8 cellular contexts compared by ENCODE assay signal in the genomic region with DNA sequence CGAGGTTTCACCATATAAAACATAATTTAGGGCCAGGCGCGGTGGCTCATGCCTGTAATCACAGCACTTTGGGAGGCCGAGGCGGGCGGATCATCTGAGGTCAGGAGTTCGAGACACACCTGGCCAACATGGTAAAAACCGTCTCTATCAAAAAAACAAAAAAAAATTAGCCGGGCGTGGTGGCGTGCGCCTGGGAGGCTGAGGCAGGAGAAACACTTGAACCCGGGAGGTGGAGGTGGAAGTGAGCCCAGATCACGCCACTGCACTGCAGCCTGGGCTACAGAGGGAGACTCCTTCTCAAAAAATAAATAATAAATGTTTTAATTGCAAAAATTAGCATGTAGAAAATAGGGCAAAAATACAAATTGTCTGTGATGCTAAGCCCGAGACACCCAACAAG. TPM values are rescaled to one million over a fixed set of nuclear protein-coding genes. Genes with fewer than 3 reads are reported as not detected.
A peak's percentile ranks its signal among the peaks of the same experiment; 100 is the strongest.
DNase-seq lines count a peak whose midpoint lies in the region; ATAC-seq and TF ChIP-seq lines count a peak whose summit lies in the region.

No MANE protein-coding gene starts in this region.

- H3K9me3 Mint-ChIP-seq in activated CD8-positive, alpha-beta memory T cell treated with anti-CD3 and anti-CD28 coated beads, Interleukin-2, amount 10 ng/mL, durations not matched to agents 7 days and 5 days (ENCODE audit: low read depth): no peaks in the 10 kb centered on the region
- peaks cover 5% of the 10 kb centered on the region for H3K9me3 Mint-ChIP-seq in activated T-helper 2 cell treated with anti-CD3 and anti-CD28 coated beads, Interferon-gamma antibody, Interleukin-2, Interleukin-4, amounts not matched to agents 10 μg/mL and 5 μg/mL and 100 μg/mL, durations not matched to agents 14 hours and 24 hours and 36 hours

- no peak for TF ChIP-seq CTCF in suprapubic skin (IDR thresholded peaks at IDR 0.05)

- H3K4me1 ChIP-seq in iPS-20b (ENCODE audit: insufficient read depth, low read length) (peaks cover 11% of the 10 kb centered on the region; the same call in 1 of the 2 replicates), suprapubic skin (peaks cover 34% of the 10 kb centered on the region)

- CTCF ChIA-PET in activated CD8-positive, alpha-beta memory T cell treated with anti-CD3 and anti-CD28 coated beads, Interleukin-2, amount 10 ng/mL, durations not matched to agents 7 days and 5 days (lab: Charles Lee): interaction anchor here (0.7 to 1.2 kb wide), 7 partner anchors 19 to 475 kb away, joined by 3 to 4 read pairs (median 3); a partner anchor contains a TSS

- peaks cover 4% of the 10 kb centered on the region; the same call in 1 of the 2 replicates for H3K9me3 ChIP-seq in iPS-20b (ENCODE audit: insufficient read depth, low read depth, low read length)
- no peaks in the 10 kb centered on the region for H3K9me3 ChIP-seq in suprapubic skin

- H3K4me3 ChIP-seq in iPS-20b (ENCODE audit: low read length) (peak overlapping the region; percentile 76), suprapubic skin (peak overlapping the region; percentile 69)

- intact Hi-C loops in activated T-helper 2 cell treated with anti-CD3 and anti-CD28 coated beads, Interferon-gamma antibody, Interleukin-2, Interleukin-4, amounts not matched to agents 10 μg/mL and 5 μg/mL and 100 μg/mL, durations not matched to agents 14 hours and 24 hours and 36 hours (cut with micrococcal nuclease): no loop called here

- ATAC-seq in activated CD8-positive, alpha-beta memory T cell treated with anti-CD3 and anti-CD28 coated beads, Interleukin-2, amount 10 ng/mL, durations not matched to agents 7 days and 5 days: no peak
- ATAC-seq in HG03095 (IDR thresholded peaks at IDR 0.05; ENCODE audit: unreplicated experiment): no peak

- WGBS in suprapubic skin: 58% methylated on average over 15 of the region's 15 CpGs

- H3K27me3 Mint-ChIP-seq in activated CD8-positive, alpha-beta memory T cell treated with anti-CD3 and anti-CD28 coated beads, Interleukin-2, amount 10 ng/mL, durations not matched to agents 7 days and 5 days: no peaks in the 10 kb centered on the region
- no peaks in the 10 kb centered on the region for H3K27me3 Mint-ChIP-seq in activated T-helper 2 cell treated with anti-CD3 and anti-CD28 coated beads, Interferon-gamma antibody, Interleukin-2, Interleukin-4, amounts not matched to agents 10 μg/mL and 5 μg/mL and 100 μg/mL, durations not matched to agents 14 hours and 24 hours and 36 hours (ENCODE audit: low read depth)

- TF ChIP-seq EP300 in suprapubic skin (IDR thresholded peaks at IDR 0.05): no peak

- H3K27ac ChIP-seq in iPS-20b (ENCODE audit: low read length) (no peak overlapping the region), suprapubic skin (peak overlapping the region; percentile 65)

- H3K4me1 Mint-ChIP-seq in activated CD8-positive, alpha-beta memory T cell treated with anti-CD3 and anti-CD28 coated beads, Interleukin-2, amount 10 ng/mL, durations not matched to agents 7 days and 5 days: peaks cover 46% of the 10 kb centered on the region
- H3K4me1 Mint-ChIP-seq in activated T-helper 2 cell treated with anti-CD3 and anti-CD28 coated beads, Interferon-gamma antibody, Interleukin-2, Interleukin-4, amounts not matched to agents 10 μg/mL and 5 μg/mL and 100 μg/mL, durations not matched to agents 14 hours and 24 hours and 36 hours (ENCODE audit: low read depth): peaks cover 36% of the 10 kb centered on the region

- H3K27ac Mint-ChIP-seq in activated CD8-positive, alpha-beta memory T cell treated with anti-CD3 and anti-CD28 coated beads, Interleukin-2, amount 10 ng/mL, durations not matched to agents 7 days and 5 days: peak overlapping the region; percentile 96
- peak overlapping the region; percentile 96 for H3K27ac Mint-ChIP-seq in activated T-helper 2 cell treated with anti-CD3 and anti-CD28 coated beads, Interferon-gamma antibody, Interleukin-2, Interleukin-4, amounts not matched to agents 10 μg/mL and 5 μg/mL and 100 μg/mL, durations not matched to agents 14 hours and 24 hours and 36 hours

- no peak for DNase-seq in activated CD8-positive, alpha-beta memory T cell treated with anti-CD3 and anti-CD28 coated beads, Interleukin-2, amount 10 ng/mL, durations not matched to agents 7 days and 5 days
- DNase-seq in activated CD8-positive, alpha-beta memory T cell treated with anti-CD3 and anti-CD28 coated beads, Interleukin-2, amount 50 U/mL, for 48 hours: no peak
- no peak for DNase-seq in activated T-helper 2 cell treated with anti-CD3 and anti-CD28 coated beads, Interferon-gamma antibody, Interleukin-2, Interleukin-4, amounts not matched to agents 10 μg/mL and 5 μg/mL and 100 μg/mL, durations not matched to agents 14 hours and 24 hours and 36 hours (ENCODE audit: low spot score)
- DNase-seq in suprapubic skin (ENCODE audit: low spot score in 2 of 2) (no peak), DMS53 treated with DMSO at 0.1 percent for 48 hours (lab: John Stamatoyannopoulos, UW; ENCODE audit: unreplicated experiment) (no peak), NCI-H1694 treated with DMSO at 0.1 percent for 48 hours (lab: John Stamatoyannopoulos, UW) (no peak)

- H3K9ac ChIP-seq in iPS-20b (ENCODE audit: low read depth, low read length): peak overlapping the region; percentile 77; the same call in 1 of the 2 replicates

- H3K4me3 Mint-ChIP-seq in activated CD8-positive, alpha-beta memory T cell treated with anti-CD3 and anti-CD28 coated beads, Interleukin-2, amount 10 ng/mL, durations not matched to agents 7 days and 5 days: peak overlapping the region; percentile 88
- peak overlapping the region; percentile 98 for H3K4me3 Mint-ChIP-seq in activated T-helper 2 cell treated with anti-CD3 and anti-CD28 coated beads, Interferon-gamma antibody, Interleukin-2, Interleukin-4, amounts not matched to agents 10 μg/mL and 5 μg/mL and 100 μg/mL, durations not matched to agents 14 hours and 24 hours and 36 hours (ENCODE audit: low read depth)

- peaks cover 18% of the 10 kb centered on the region for H3K36me3 Mint-ChIP-seq in activated CD8-positive, alpha-beta memory T cell treated with anti-CD3 and anti-CD28 coated beads, Interleukin-2, amount 10 ng/mL, durations not matched to agents 7 days and 5 days
- peaks cover 46% of the 10 kb centered on the region for H3K36me3 Mint-ChIP-seq in activated T-helper 2 cell treated with anti-CD3 and anti-CD28 coated beads, Interferon-gamma antibody, Interleukin-2, Interleukin-4, amounts not matched to agents 10 μg/mL and 5 μg/mL and 100 μg/mL, durations not matched to agents 14 hours and 24 hours and 36 hours (ENCODE audit: low read depth)

- no peak for TF ChIP-seq POLR2A in suprapubic skin (IDR thresholded peaks at IDR 0.05)

- H3K36me3 ChIP-seq in iPS-20b (ENCODE audit: insufficient read depth, low read depth, low read length) (no peaks in the 10 kb centered on the region), suprapubic skin (no peaks in the 10 kb centered on the region)

- H3K27me3 ChIP-seq in iPS-20b (ENCODE audit: insufficient read depth, low read length) (peaks cover 18% of the 10 kb centered on the region; the same call in 1 of the 2 replicates), suprapubic skin (no peaks in the 10 kb centered on the region)

RNA-seq across cellular contexts. Expression of a gene that starts 1.0 kb away (rescaled TPM):
- 100 to 1,000 TPM; 150 to 192 TPM for total RNA-seq in activated CD8-positive, alpha-beta memory T cell treated with anti-CD3 and anti-CD28 coated beads, Interleukin-2, amount 10 ng/mL, durations not matched to agents 7 days and 5 days
- 409 and 435 TPM in 2 replicates for total RNA-seq in activated T-helper 2 cell treated with anti-CD3 and anti-CD28 coated beads, Interferon-gamma antibody, Interleukin-2, Interleukin-4, amounts not matched to agents 10 μg/mL and 5 μg/mL and 100 μg/mL, durations not matched to agents 14 hours and 24 hours and 36 hours
- total RNA-seq in suprapubic skin: 100 to 1,000 TPM in 1 of 4 donors, 10 to 100 TPM in 3; 21.2 to 128 (median 40.7) TPM

RNA-seq across cellular contexts. Expression of a gene that starts 5.7 kb away (rescaled TPM):
- total RNA-seq in activated CD8-positive, alpha-beta memory T cell treated with anti-CD3 and anti-CD28 coated beads, Interleukin-2, amount 10 ng/mL, durations not matched to agents 7 days and 5 days: 10 to 100 TPM; 39.1 to 50.4 TPM
- total RNA-seq in activated T-helper 2 cell treated with anti-CD3 and anti-CD28 coated beads, Interferon-gamma antibody, Interleukin-2, Interleukin-4, amounts not matched to agents 10 μg/mL and 5 μg/mL and 100 μg/mL, durations not matched to agents 14 hours and 24 hours and 36 hours: 96.5 and 103 TPM in 2 replicates
- 10 to 100 TPM; 12.7 to 33.8 (median 22.5) TPM for total RNA-seq in suprapubic skin
